Comparison of ENCODE assay signal across 1 cellular context in the genomic region with DNA sequence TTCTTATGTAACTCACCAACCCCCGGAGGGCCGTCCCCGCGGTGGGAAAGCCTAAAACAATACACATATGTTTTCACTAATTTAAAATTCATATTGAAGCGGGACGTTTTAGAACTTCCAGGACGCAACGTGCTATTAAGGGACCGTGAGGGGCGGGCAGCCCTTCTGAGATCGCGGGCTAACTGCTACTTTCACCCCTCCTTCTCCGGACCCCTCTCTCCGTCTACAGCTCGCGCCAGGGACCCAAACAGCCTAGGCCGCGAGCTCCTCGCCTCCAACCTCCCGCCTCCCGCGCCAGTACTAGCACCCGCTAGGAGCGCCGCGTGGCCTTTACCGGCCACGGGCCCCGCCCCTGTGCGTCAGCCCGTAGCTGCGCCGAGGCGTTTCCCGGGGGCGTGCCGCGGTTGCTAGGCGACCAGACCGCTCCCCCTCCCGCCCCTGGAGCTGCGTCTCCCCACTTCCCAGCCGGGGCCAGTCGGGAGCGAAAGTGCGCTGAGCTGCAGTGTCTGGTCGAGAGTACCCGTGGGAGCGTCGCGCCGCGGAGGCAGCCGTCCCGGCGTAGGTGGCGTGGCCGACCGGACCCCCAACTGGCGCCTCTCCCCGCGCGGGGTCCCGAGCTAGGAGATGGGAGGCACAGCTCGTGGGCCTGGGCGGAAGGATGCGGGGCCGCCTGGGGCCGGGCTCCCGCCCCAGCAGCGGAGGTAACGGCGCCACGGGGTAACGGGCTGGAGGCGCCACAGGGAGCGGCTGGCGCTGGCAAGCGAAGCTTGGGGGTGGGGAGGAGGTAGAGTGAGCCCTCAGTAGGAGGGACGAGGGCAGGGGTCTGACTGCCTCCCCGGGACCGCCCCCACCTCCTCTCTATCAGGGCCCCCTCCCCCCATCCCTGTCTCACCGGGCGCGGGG.
TF ChIP-seq lines count a peak whose summit lies in the region.

DYRK3 (plus strand) TSS at position 457 of the 903 bp plus-strand sequence; CDS start at position 625, 168 bp downstream.

TF ChIP-seq in WTC11, 78 proteins besides CTCF, POLR2A, EP300 and RAD21 (continued from another document):
- TF ChIP-seq ARID4B (CRISPR knock-in tag; IDR thresholded peaks at IDR 0.05; ENCODE audit: borderline replicate concordance) (peak; percentile 45; the same call in 1 of the 2 replicates), FOXP4 (CRISPR knock-in tag; IDR thresholded peaks at IDR 0.05) (peak; percentile 87), ATF6 (CRISPR knock-in tag; IDR thresholded peaks at IDR 0.05) (0 out of 2 replicates have a peak, but pooled peaks have one; percentile 73), FOXK1 (CRISPR knock-in tag; IDR thresholded peaks at IDR 0.05) (peak; percentile 68; the same call in 1 of the 2 replicates), CREM (CRISPR knock-in tag; IDR thresholded peaks at IDR 0.05) (0 out of 2 replicates have a peak, but pooled peaks have one; percentile 35), TEAD1 (CRISPR knock-in tag; IDR thresholded peaks at IDR 0.05) (0 out of 2 replicates have a peak, but pooled peaks have one; percentile 56), SP1 (CRISPR knock-in tag; conservative IDR thresholded peaks at IDR 0.05) (peak; percentile 94), FOXP1 (CRISPR knock-in tag; IDR thresholded peaks at IDR 0.05; ENCODE audit: borderline replicate concordance) (peak; percentile 58; the same call in 1 of the 2 replicates), ZNF423 (CRISPR knock-in tag; IDR thresholded peaks at IDR 0.05) (peak; percentile 63), USF1 (CRISPR knock-in tag; IDR thresholded peaks at IDR 0.05) (peak; percentile 71; the same call in 1 of the 2 replicates), ZNF396 (CRISPR knock-in tag; IDR thresholded peaks at IDR 0.05; ENCODE audit: borderline replicate concordance) (no peak), MYBL2 (CRISPR knock-in tag; IDR thresholded peaks at IDR 0.05) (peak; percentile 79), NFYB (CRISPR knock-in tag; conservative IDR thresholded peaks at IDR 0.05; ENCODE audit: low read depth) (0 out of 2 replicates have a peak, but pooled peaks have one; percentile 8), TCF7 (CRISPR knock-in tag; IDR thresholded peaks at IDR 0.05; ENCODE audit: low read depth) (no peak), ELF4 (CRISPR knock-in tag; IDR thresholded peaks at IDR 0.05; ENCODE audit: low read depth) (no peak), ATF1 (CRISPR knock-in tag; IDR thresholded peaks at IDR 0.05) (peak; percentile 28; the same call in 1 of the 2 replicates), ZNF232 (CRISPR knock-in tag; IDR thresholded peaks at IDR 0.05) (peak; percentile 93; the same call in 1 of the 2 replicates), OVOL2 (CRISPR knock-in tag; IDR thresholded peaks at IDR 0.05; ENCODE audit: borderline replicate concordance) (no peak), MAX (CRISPR knock-in tag; IDR thresholded peaks at IDR 0.05) (peak; percentile 98), ETV6 (CRISPR knock-in tag; IDR thresholded peaks at IDR 0.05) (peak; percentile 91)
- TF ChIP-seq, protein P1, sequence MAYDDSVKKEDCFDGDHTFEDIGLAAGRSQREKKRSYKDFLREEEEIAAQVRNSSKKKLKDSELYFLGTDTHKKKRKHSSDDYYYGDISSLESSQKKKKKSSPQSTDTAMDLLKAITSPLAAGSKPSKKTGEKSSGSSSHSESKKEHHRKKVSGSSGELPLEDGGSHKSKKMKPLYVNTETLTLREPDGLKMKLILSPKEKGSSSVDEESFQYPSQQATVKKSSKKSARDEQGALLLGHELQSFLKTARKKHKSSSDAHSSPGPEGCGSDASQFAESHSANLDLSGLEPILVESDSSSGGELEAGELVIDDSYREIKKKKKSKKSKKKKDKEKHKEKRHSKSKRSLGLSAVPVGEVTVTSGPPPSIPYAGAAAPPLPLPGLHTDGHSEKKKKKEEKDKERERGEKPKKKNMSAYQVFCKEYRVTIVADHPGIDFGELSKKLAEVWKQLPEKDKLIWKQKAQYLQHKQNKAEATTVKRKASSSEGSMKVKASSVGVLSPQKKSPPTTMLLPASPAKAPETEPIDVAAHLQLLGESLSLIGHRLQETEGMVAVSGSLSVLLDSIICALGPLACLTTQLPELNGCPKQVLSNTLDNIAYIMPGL (CRISPR knock-in tag; IDR thresholded peaks at IDR 0.05), result peak; percentile 83
- TF ChIP-seq, protein P2, sequence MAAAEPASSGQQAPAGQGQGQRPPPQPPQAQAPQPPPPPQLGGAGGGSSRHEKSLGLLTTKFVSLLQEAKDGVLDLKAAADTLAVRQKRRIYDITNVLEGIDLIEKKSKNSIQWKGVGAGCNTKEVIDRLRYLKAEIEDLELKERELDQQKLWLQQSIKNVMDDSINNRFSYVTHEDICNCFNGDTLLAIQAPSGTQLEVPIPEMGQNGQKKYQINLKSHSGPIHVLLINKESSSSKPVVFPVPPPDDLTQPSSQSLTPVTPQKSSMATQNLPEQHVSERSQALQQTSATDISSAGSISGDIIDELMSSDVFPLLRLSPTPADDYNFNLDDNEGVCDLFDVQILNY (CRISPR knock-in tag; IDR thresholded peaks at IDR 0.05), result peak; percentile 94
- TF ChIP-seq, protein P3, sequence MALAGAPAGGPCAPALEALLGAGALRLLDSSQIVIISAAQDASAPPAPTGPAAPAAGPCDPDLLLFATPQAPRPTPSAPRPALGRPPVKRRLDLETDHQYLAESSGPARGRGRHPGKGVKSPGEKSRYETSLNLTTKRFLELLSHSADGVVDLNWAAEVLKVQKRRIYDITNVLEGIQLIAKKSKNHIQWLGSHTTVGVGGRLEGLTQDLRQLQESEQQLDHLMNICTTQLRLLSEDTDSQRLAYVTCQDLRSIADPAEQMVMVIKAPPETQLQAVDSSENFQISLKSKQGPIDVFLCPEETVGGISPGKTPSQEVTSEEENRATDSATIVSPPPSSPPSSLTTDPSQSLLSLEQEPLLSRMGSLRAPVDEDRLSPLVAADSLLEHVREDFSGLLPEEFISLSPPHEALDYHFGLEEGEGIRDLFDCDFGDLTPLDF (CRISPR knock-in tag; IDR thresholded peaks at IDR 0.05), result no peak; the same call in 1 of the 2 replicates
- TF ChIP-seq, protein P4, sequence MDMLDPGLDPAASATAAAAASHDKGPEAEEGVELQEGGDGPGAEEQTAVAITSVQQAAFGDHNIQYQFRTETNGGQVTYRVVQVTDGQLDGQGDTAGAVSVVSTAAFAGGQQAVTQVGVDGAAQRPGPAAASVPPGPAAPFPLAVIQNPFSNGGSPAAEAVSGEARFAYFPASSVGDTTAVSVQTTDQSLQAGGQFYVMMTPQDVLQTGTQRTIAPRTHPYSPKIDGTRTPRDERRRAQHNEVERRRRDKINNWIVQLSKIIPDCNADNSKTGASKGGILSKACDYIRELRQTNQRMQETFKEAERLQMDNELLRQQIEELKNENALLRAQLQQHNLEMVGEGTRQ (CRISPR knock-in tag; IDR thresholded peaks at IDR 0.05), result peak; percentile 65
TF ChIP-seq in WTC11: peak in this region for 22.
